Comparison of ENCODE assay signal across 1 cellular context in the genomic region with DNA sequence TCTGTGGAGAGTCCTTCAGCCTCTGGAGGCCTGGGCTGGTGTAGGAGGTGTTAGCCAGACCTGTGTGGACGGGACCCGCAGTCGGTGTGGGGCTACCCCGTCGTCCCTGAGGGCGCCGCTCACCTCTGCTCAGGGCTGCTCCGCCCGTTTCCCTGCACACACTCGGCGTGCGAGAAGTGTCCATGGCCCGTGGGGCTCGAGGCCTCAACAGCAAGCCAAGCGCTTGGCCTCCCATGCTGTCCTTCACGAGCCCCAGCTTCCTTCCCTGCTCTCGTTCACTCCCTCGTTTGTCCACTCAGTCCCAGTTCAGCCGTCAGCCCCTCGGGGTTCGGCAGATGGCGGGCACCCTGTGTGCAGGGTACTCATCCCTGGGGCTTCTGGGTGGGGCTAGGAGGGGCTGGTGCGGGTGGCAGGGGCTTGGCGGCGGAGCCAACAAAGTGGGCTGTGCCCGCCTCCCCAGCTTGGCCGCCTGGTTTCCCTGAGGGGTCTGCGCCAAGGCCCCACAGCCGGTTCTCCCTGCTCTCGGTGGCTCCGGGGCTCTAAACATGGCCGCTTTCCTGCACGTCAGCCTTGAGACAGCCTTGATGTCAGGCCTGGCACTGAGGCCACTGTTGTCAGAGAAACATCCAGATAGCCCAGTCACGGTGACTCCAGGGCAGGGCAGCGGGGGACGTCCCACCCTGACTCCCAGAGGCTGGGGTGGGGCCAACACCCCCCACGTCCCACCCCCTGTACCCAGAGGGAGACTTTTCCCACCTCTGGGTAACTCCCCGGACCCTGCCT.
TF ChIP-seq lines count a peak whose summit lies in the region.

No MANE protein-coding gene starts in this region.

TF ChIP-seq in H1, 55 proteins besides CTCF, POLR2A, EP300 and RAD21:
- no peak for TF ChIP-seq SIX5 (IDR thresholded peaks at IDR 0.05; ENCODE audit: low read depth, low read length)
- no peak for TF ChIP-seq MAFK (IDR thresholded peaks at IDR 0.05; ENCODE audit: low read depth, low read length)
- no peak for TF ChIP-seq SUZ12 (IDR thresholded peaks at IDR 0.05; ENCODE audit: low read length)
- TF ChIP-seq ZNF274 (IDR thresholded peaks at IDR 0.05; ENCODE audit: borderline replicate concordance, extremely low read depth, low read length), result no peak
- no peak for TF ChIP-seq RXRA (IDR thresholded peaks at IDR 0.05; ENCODE audit: insufficient read depth, low read depth, low read length)
- no peak for TF ChIP-seq TAF1 (IDR thresholded peaks at IDR 0.05; ENCODE audit: low read depth, low read length)
- no peak for TF ChIP-seq CHD1 (IDR thresholded peaks at IDR 0.05; ENCODE audit: low read depth, low read length)
- TF ChIP-seq POLR2AphosphoS5 (IDR thresholded peaks at IDR 0.05; ENCODE audit: low read depth, low read length), result no peak
- TF ChIP-seq BRCA1 (IDR thresholded peaks at IDR 0.05; ENCODE audit: low read depth, low read length), result no peak
- no peak for TF ChIP-seq CBX8 (IDR thresholded peaks at IDR 0.05; ENCODE audit: borderline replicate concordance, low read depth, low read length)
- TF ChIP-seq HDAC6 (IDR thresholded peaks at IDR 0.05; ENCODE audit: low read depth, low read length), result no peak
- no peak for TF ChIP-seq CEBPB (IDR thresholded peaks at IDR 0.05; ENCODE audit: low read depth, low read length)
- no peak for TF ChIP-seq KDM4A (IDR thresholded peaks at IDR 0.05; ENCODE audit: low read depth, low read length, severe bottlenecking)
- no peak for TF ChIP-seq KDM1A (IDR thresholded peaks at IDR 0.05; ENCODE audit: borderline replicate concordance, low read length)
- no peak for TF ChIP-seq GTF2F1 (IDR thresholded peaks at IDR 0.05; ENCODE audit: borderline replicate concordance, low read depth, low read length)
- no peak for TF ChIP-seq CHD2 (IDR thresholded peaks at IDR 0.05; ENCODE audit: low read length)
- no peak for TF ChIP-seq TAF7 (optimal IDR thresholded peaks at IDR 0.05; ENCODE audit: borderline replicate concordance, low read depth, low read length)
- TF ChIP-seq JUN (IDR thresholded peaks at IDR 0.05; ENCODE audit: low read depth, low read length), result no peak
- TF ChIP-seq, protein P1, sequence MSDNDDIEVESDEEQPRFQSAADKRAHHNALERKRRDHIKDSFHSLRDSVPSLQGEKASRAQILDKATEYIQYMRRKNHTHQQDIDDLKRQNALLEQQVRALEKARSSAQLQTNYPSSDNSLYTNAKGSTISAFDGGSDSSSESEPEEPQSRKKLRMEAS (IDR thresholded peaks at IDR 0.05), result no peak
